8 cellular contexts compared by ENCODE assay signal in the genomic region with DNA sequence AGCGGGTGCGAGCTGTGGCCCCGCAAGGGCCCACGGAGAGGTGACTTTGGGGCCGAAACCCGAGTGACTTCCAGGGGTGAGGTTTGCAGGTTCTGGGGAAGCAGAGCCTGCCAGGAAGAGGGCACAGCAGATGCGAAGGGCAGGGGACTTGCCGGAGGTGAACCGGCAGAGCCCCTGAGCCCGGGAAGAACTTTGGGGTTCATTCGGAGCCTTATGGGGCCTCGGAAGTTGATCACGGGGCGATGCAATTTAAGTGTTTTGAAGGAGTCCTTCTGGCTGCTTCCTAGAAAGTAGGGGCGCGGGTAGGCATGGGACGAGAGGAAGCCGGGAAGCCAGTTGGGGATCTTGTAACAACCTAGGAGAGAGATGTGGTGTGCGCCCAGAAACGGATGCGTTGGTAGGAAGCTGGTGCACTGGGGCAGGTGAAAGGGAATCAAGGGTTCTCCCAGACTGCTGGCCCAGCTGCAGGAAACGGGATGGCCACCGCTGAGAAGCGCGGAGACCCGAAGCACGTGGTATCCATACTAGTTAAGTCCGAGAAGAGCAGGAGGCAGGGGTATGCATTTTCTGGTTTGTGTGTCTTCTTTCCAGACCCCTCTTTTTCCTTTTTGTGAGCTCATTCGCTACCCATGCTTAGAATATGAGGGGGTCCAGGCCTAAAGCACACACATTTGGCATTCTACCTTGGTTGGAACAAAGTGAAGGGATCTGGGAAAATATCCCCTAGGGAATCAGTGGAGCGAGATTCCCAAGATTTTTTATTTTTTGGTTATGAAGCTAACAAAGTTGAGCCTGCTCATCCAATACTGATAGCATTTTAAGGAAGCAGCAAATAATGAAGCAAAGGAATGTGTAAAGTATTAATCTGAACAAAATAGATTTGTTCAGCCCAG. TPM values are rescaled to one million over a fixed set of nuclear protein-coding genes. Genes with fewer than 3 reads are reported as not detected.
DNase-seq lines count a peak whose midpoint lies in the region; ATAC-seq and TF ChIP-seq lines count a peak whose summit lies in the region.

No MANE protein-coding gene starts in this region.

- H3K4me3 ChIP-seq in KMS-11 (IDR thresholded peaks at IDR 0.05; ENCODE audit: insufficient read depth, low read depth, low read length): no peak overlapping the region

- H2AFZ ChIP-seq in KMS-11 (ENCODE audit: low read depth): peak overlapping the region; percentile 98

- no peaks in the 10 kb centered on the region for H4K20me1 ChIP-seq in KMS-11 (ENCODE audit: insufficient read depth)

- H3K79me2 ChIP-seq in KMS-11 (ENCODE audit: insufficient read depth, low read depth): 0 out of 2 replicates have a peak, but pooled peaks cover 4% of the 10 kb centered on the region

- H3K36me3 ChIP-seq in KMS-11 (ENCODE audit: insufficient read depth): no peaks in the 10 kb centered on the region

- H3K27me3 ChIP-seq in KMS-11 (ENCODE audit: insufficient read depth, low read depth): no peaks in the 10 kb centered on the region

- peak; percentile 29 for ATAC-seq in GM21528 (IDR thresholded peaks at IDR 0.05; ENCODE audit: low FRiP score, unreplicated experiment)

- H3K27ac ChIP-seq in KMS-11 (no peak overlapping the region; the same call in 1 of the 2 replicates), substantia nigra (ENCODE audit: low read depth, low read length, poor library complexity, severe bottlenecking) (peak overlapping the region; percentile 71)

- H3K9me3 Mint-ChIP-seq in T-helper 1 cell treated with Interleukin-12 subunit alpha and Interleukin-12 subunit beta and Interleukin-4 antibody, amounts not matched to agents 30 μg/mL and 1 μg/mL, for 36 hours: peaks cover 5% of the 10 kb centered on the region

- DNase-seq in EL: peak; percentile 56
- DNase-seq in dermis blood vessel endothelial cell: peak; percentile 57
- peak; percentile 35 to 47 for DNase-seq in lung microvascular endothelial cell (ENCODE audit: low read depth in 2 of 2)
- peak in 8 of 49 donors; percentile 22 to 57 (median 35) for DNase-seq in substantia nigra (lab: John Stamatoyannopoulos, UW)
- no peak for DNase-seq in GOT3 (lab: John Stamatoyannopoulos, UW)

- H3K4me1 ChIP-seq in KMS-11 (ENCODE audit: low read depth, poor library complexity, severe bottlenecking): peaks cover 36% of the 10 kb centered on the region

- peaks cover 8% of the 10 kb centered on the region for H3K27me3 Mint-ChIP-seq in T-helper 1 cell treated with Interleukin-12 subunit alpha and Interleukin-12 subunit beta and Interleukin-4 antibody, amounts not matched to agents 30 μg/mL and 1 μg/mL, for 36 hours (ENCODE audit: low read depth)

- peak overlapping the region; percentile 83 for H3K9ac ChIP-seq in KMS-11

- peak overlapping the region; percentile 97 for H3K4me3 Mint-ChIP-seq in T-helper 1 cell treated with Interleukin-12 subunit alpha and Interleukin-12 subunit beta and Interleukin-4 antibody, amounts not matched to agents 30 μg/mL and 1 μg/mL, for 36 hours

- H3K36me3 Mint-ChIP-seq in T-helper 1 cell treated with Interleukin-12 subunit alpha and Interleukin-12 subunit beta and Interleukin-4 antibody, amounts not matched to agents 30 μg/mL and 1 μg/mL, for 36 hours (ENCODE audit: low read depth): peaks cover 26% of the 10 kb centered on the region

- H3K4me2 ChIP-seq in KMS-11: peak overlapping the region; percentile 94

- no peak for TF ChIP-seq CTCF in KMS-11 (conservative IDR thresholded peaks at IDR 0.05; ENCODE audit: low read depth, low read length)

- H3K27ac Mint-ChIP-seq in T-helper 1 cell treated with Interleukin-12 subunit alpha and Interleukin-12 subunit beta and Interleukin-4 antibody, amounts not matched to agents 30 μg/mL and 1 μg/mL, for 36 hours: peak overlapping the region; percentile 84

- H3K4me1 Mint-ChIP-seq in T-helper 1 cell treated with Interleukin-12 subunit alpha and Interleukin-12 subunit beta and Interleukin-4 antibody, amounts not matched to agents 30 μg/mL and 1 μg/mL, for 36 hours (ENCODE audit: low read depth): peaks cover 46% of the 10 kb centered on the region

RNA-seq across cellular contexts. Expression of gene SCLY, which starts 0.8 kb away (rescaled TPM):
- total RNA-seq in dermis blood vessel endothelial cell: 15.1 and 26.3 TPM in 2 replicates
- 11.1 and 12.1 TPM in 2 replicates for total RNA-seq in lung microvascular endothelial cell

RNA-seq across cellular contexts. Expression of gene ESPNL, which starts 38.6 kb away (rescaled TPM):
- total RNA-seq in dermis blood vessel endothelial cell (not detected in 2 replicates), lung microvascular endothelial cell (not detected in 2 replicates)
